ENCODE assay signal across 8 cellular contexts in genomic region chr12:64674367-64674922, GRCh38.
DNase-seq lines count a peak whose midpoint lies in the region; ATAC-seq and TF ChIP-seq lines count a peak whose summit lies in the region.

No MANE protein-coding gene starts in this region.

- H4K5ac ChIP-seq in H9 (ENCODE audit: insufficient read length, low read depth, low read length) = no peak overlapping the region

- H2BK5ac ChIP-seq in H9 (ENCODE audit: insufficient read length, low read length) = no peak overlapping the region

- no peak overlapping the region for H3K4me3 Mint-ChIP-seq in H9
- H3K4me3 Mint-ChIP-seq in chondrocyte (ENCODE audit: unreplicated experiment) = no peak overlapping the region
- no peak overlapping the region for H3K4me3 Mint-ChIP-seq in osteocyte (ENCODE audit: unreplicated experiment)

- no peak overlapping the region for H2BK15ac ChIP-seq in H9 (ENCODE audit: low read depth, low read length)

- H3K23ac ChIP-seq in H9 (ENCODE audit: insufficient read length, low read depth, low read length) = no peak overlapping the region

- H3K23me2 ChIP-seq in H9 (ENCODE audit: insufficient read length, low read depth, low read length, poor library complexity, severe bottlenecking) = no peaks in the 10 kb centered on the region

- H2AFZ ChIP-seq in H9 (ENCODE audit: low read length) = no peak overlapping the region

- no peak overlapping the region for H3K14ac ChIP-seq in H9 (ENCODE audit: insufficient read depth, low read length)

- H4K20me1 ChIP-seq in H9 (ENCODE audit: control insufficient read depth, insufficient read depth, insufficient read length) = no peaks in the 10 kb centered on the region

- no peaks in the 10 kb centered on the region for H3K27me3 Mint-ChIP-seq in H9 (ENCODE audit: low read depth)
- H3K27me3 Mint-ChIP-seq in chondrocyte (ENCODE audit: low read depth) = no peaks in the 10 kb centered on the region
- no peaks in the 10 kb centered on the region for H3K27me3 Mint-ChIP-seq in osteocyte (ENCODE audit: unreplicated experiment)

- H3K4me1 Mint-ChIP-seq in H9 (peaks cover 47 to 66% of the 10 kb centered on the region in 2 experiments), chondrocyte (ENCODE audit: low read depth) (peaks cover 86% of the 10 kb centered on the region), osteocyte (ENCODE audit: unreplicated experiment) (peaks cover 71% of the 10 kb centered on the region)

- no peak overlapping the region for H3K9ac ChIP-seq in H9 (ENCODE audit: extremely low read depth, insufficient read length, low read length)

- peaks cover 6% of the 10 kb centered on the region for H3K79me1 ChIP-seq in H9 (ENCODE audit: insufficient read depth, low read depth, low read length, poor library complexity, severe bottlenecking)

- no peaks in the 10 kb centered on the region for H3K27me3 ChIP-seq in H9 (ENCODE audit: insufficient read depth, low read length)

- no peak overlapping the region for H2AK5ac ChIP-seq in H9 (ENCODE audit: insufficient read length, low read length)

- ATAC-seq in HG03108 (IDR thresholded peaks at IDR 0.05; ENCODE audit: unreplicated experiment) = no peak

- H3K9me3 Mint-ChIP-seq in H9 = no peaks in the 10 kb centered on the region
- no peaks in the 10 kb centered on the region for H3K9me3 Mint-ChIP-seq in chondrocyte (ENCODE audit: low read depth)
- no peaks in the 10 kb centered on the region for H3K9me3 Mint-ChIP-seq in osteocyte (ENCODE audit: unreplicated experiment)

- H3K36me3 Mint-ChIP-seq in H9 (ENCODE audit: insufficient read depth in 1 of 3, low read depth in 3 of 3) = no peaks in the 10 kb centered on the region; a peak in 1 of 7 replicates
- no peaks in the 10 kb centered on the region for H3K36me3 Mint-ChIP-seq in chondrocyte (ENCODE audit: low read depth)
- no peaks in the 10 kb centered on the region for H3K36me3 Mint-ChIP-seq in osteocyte (ENCODE audit: unreplicated experiment)

- TF ChIP-seq CTCF in H9 (conservative IDR thresholded peaks at IDR 0.05) = no peak
- TF ChIP-seq CTCF in chondrocyte (IDR thresholded peaks at IDR 0.05) = no peak
- no peak for TF ChIP-seq CTCF in osteocyte (IDR thresholded peaks at IDR 0.05)

- no CpG with 5 or more reads among the region's 10 CpGs for WGBS in H9 (ENCODE audit: extremely low coverage, insufficient read length, low lambda C conversion rate)

- H3K18ac ChIP-seq in H9 (ENCODE audit: insufficient read length, low read depth, low read length) = no peak overlapping the region

- no peak overlapping the region for H3K27ac ChIP-seq in H9 (ENCODE audit: insufficient read length, low read depth, low read length)

- peaks cover 9% of the 10 kb centered on the region; the same call in 1 of the 2 replicates for H3K79me2 ChIP-seq in H9 (ENCODE audit: insufficient read depth, low read length)

- H4K8ac ChIP-seq in H9 (replicated peaks; ENCODE audit: insufficient read length, low read depth, low read length) = no peak overlapping the region

- H3K56ac ChIP-seq in H9 (ENCODE audit: insufficient read length, low read depth, low read length) = no peak overlapping the region

- peaks cover 11% of the 10 kb centered on the region for H3K4me1 ChIP-seq in H9 (ENCODE audit: insufficient read depth, low read length)

- H2BK20ac ChIP-seq in H9 (ENCODE audit: low read depth, low read length, poor library complexity, severe bottlenecking) = no peak overlapping the region

- no peak overlapping the region for H3T11ph ChIP-seq in H9 (ENCODE audit: low read length)

- H2BK12ac ChIP-seq in H9 (ENCODE audit: insufficient read length, low read depth, low read length) = no peak overlapping the region

- H2BK120ac ChIP-seq in H9 (ENCODE audit: low read depth, low read length, poor library complexity, severe bottlenecking) = no peak overlapping the region

- DNase-seq in H9 (no peak), T-helper 2 cell (peak in 3 of 5 experiments; percentile 65 to 87 (median 78)), chondrocyte (ENCODE audit: low spot score) (no peak), osteocyte (ENCODE audit: extremely low spot score, unreplicated experiment) (no peak), occipital lobe (lab: John Stamatoyannopoulos, UW) (no peak), cerebellar cortex (ENCODE audit: low spot score) (no peak), HuH-7.5 (ENCODE audit: low spot score) (no peak)

- peak overlapping the region; percentile 50 to 93 (median 56); a peak in 5 of 7 replicates for H3K27ac Mint-ChIP-seq in H9
- H3K27ac Mint-ChIP-seq in chondrocyte (ENCODE audit: unreplicated experiment) = peak overlapping the region; percentile 67
- H3K27ac Mint-ChIP-seq in osteocyte (ENCODE audit: unreplicated experiment) = peak overlapping the region; percentile 75

- no peak overlapping the region for H3K4me2 ChIP-seq in H9 (ENCODE audit: insufficient read depth, insufficient read length, low read length)

- H3K4ac ChIP-seq in H9 (ENCODE audit: low read depth, low read length) = no peak overlapping the region

- H3K9me3 ChIP-seq in H9 (ENCODE audit: control insufficient read depth, low read depth, low read length) = no peaks in the 10 kb centered on the region

- no peak overlapping the region for H4K91ac ChIP-seq in H9 (ENCODE audit: insufficient read length, low read depth, low read length)

Comparison
In these comparisons a context has a peak if more than half of its experiments do, and no peak if none do; other contexts are left out.
1. DNase-seq: peak in T-helper 2 cell (3 of 5); none in H9 (single experiment), chondrocyte (single experiment), osteocyte (single experiment), occipital lobe (single experiment), cerebellar cortex (single experiment) and HuH-7.5 (single experiment).
2. Peak in every context shown above with its lines, with median percentiles within 50 percentile points of each other: H3K27ac Mint-ChIP-seq.